In the genomic region with DNA sequence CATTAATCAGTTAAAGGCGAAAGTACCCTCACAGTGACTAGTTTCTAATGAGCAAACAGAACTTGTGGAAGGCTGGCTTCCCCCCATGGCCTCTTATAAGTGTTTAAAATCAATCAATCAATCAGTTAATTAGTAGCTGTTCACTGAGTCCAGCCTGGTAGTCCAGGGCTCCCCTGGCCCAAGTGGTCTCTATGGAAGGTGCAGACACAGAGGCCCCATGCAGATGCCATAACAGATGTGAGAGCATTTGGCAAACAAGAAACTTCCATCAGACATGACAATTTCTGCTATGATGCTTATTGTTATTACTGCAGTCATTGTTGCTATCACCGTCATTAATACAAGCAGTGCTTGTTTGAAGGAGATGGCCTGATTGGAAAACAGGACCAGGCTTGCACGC, we compare ENCODE assay signal across 21 cellular contexts.
A peak's percentile ranks its signal among the peaks of the same experiment; 100 is the strongest.
DNase-seq lines count a peak whose midpoint lies in the region; ATAC-seq, FAIRE-seq and TF ChIP-seq lines count a peak whose summit lies in the region.
"Had no signal": no experiment of that assay in that cellular context is flagged by ENCODE, and none has a peak within 500 bp of the region (broad histone marks: within the 10 kb centered on the region; RNA-seq: fewer than 3 reads in every experiment).

No MANE protein-coding gene starts in this region.

- no peak for ATAC-seq in GM18517 (IDR thresholded peaks at IDR 0.05; ENCODE audit: unreplicated experiment)
- ATAC-seq: CD8-positive, alpha-beta T cell; GM12878 had no signal

- H3K27me3 ChIP-seq in left ventricle myocardium inferior (ENCODE audit: low read depth) = peaks cover 24% of the 10 kb centered on the region
- H3K27me3 ChIP-seq: BLaER1 had no signal

- FAIRE-seq in frontal cortex (lab: Jason Lieb, UNC) = no peak
- FAIRE-seq: A204.1, GM12878, GM18507, H1 had no signal

- H3K4me1 ChIP-seq in left ventricle myocardium inferior = no peaks in the 10 kb centered on the region
- H3K4me1 ChIP-seq: BLaER1, Caco-2 had no signal

- H3K27ac ChIP-seq in left ventricle myocardium inferior (replicated peaks) = no peak overlapping the region
- H3K27ac ChIP-seq: 22Rv1, BLaER1, C4-2B had no signal

- no peaks in the 10 kb centered on the region for H3K36me3 ChIP-seq in left ventricle myocardium inferior
- H3K36me3 ChIP-seq: BLaER1 had no signal

- peak; percentile 44 for DNase-seq in cardiac septum (ENCODE audit: low spot score)
- no peak for DNase-seq in left ventricle myocardium inferior
- peak; percentile 8 for DNase-seq in ecto neural progenitor cell (ENCODE audit: low spot score)
- peak; percentile 15 for DNase-seq in islet precursor cell
- DNase-seq in frontal cortex (ENCODE audit: low spot score in 2 of 2) = no peak
- DNase-seq: Caco-2; CD4-positive, CD25-positive, alpha-beta regulatory T cell; CD8-positive, alpha-beta T cell; DMS79; EL; GDM1; H7; HCEC 1CT had no signal

- intact Hi-C loops in cardiac septum (cut with DNase I) (no loop called here), left ventricle myocardium inferior (cut with micrococcal nuclease) (no loop called here)

- H3K4me3 ChIP-seq in left ventricle myocardium inferior = no peak overlapping the region
- H3K4me3 ChIP-seq: BLaER1, GM12878 had no signal

- no peak for TF ChIP-seq CTCF in left ventricle myocardium inferior (IDR thresholded peaks at IDR 0.05; ENCODE audit: borderline replicate concordance)

- H3K9me3 ChIP-seq in left ventricle myocardium inferior (replicated peaks) = peaks cover 42% of the 10 kb centered on the region

Comparison
In these comparisons a context has a peak if more than half of its experiments do, and no peak if none do; other contexts are left out.
1. DNase-seq: peak in cardiac septum (single experiment), ecto neural progenitor cell (single experiment) and islet precursor cell (single experiment); none in left ventricle myocardium inferior (single experiment) and frontal cortex (0 of 2).